Comparison of ENCODE assay signal across 12 cellular contexts in genomic region chr6:137763861-137764260, GRCh38.
"Had no signal": no experiment of that assay in that cellular context is flagged by ENCODE, and none has a peak within 500 bp of the region (broad histone marks: within the 10 kb centered on the region; RNA-seq: fewer than 3 reads in every experiment).

No MANE protein-coding gene starts in this region.

- H3K27me3 ChIP-seq: ascending aorta, right lobe of liver, stomach had no signal

- ATAC-seq: activated T-helper 17 cell treated with anti-CD3 and anti-CD28 coated beads, Interleukin-2, amount 50 U/mL, for 72 hours; right lobe of liver had no signal

- H3K4me1 ChIP-seq: ascending aorta, right lobe of liver, stomach had no signal

- H3K9me3 ChIP-seq: ascending aorta, right lobe of liver, thoracic aorta had no signal

- H3K36me3 ChIP-seq: ascending aorta, right lobe of liver, stomach, thoracic aorta had no signal

- H3K4me1 Mint-ChIP-seq: neural crest cell had no signal

- H3K4me3 ChIP-seq: ascending aorta, right lobe of liver, smooth muscle cell, stomach, thoracic aorta had no signal

- H3K4me3 Mint-ChIP-seq: activated naive CD4-positive, alpha-beta T cell treated with anti-CD3 and anti-CD28 coated beads, Interleukin-2, amount 10 ng/mL, durations not matched to agents 7 days and 5 days; activated T-helper 17 cell treated with anti-CD3 and anti-CD28 coated beads, Interleukin-2, amount 50 U/mL, for 72 hours; neural crest cell had no signal

- DNase-seq: activated CD4-positive, alpha-beta T cell treated with anti-CD3 and anti-CD28 coated beads for 1 hour; activated CD4-positive, alpha-beta T cell treated with anti-CD3 and anti-CD28 coated beads, Interleukin-2, amount 50 U/mL, for 48 hours; activated naive CD4-positive, alpha-beta T cell treated with anti-CD3 and anti-CD28 coated beads, Interleukin-2, amount 10 ng/mL, durations not matched to agents 7 days and 5 days; foreskin melanocyte; right lobe of liver; stomach had no signal

- H3K9me3 Mint-ChIP-seq: activated naive CD4-positive, alpha-beta T cell treated with anti-CD3 and anti-CD28 coated beads, Interleukin-2, amount 10 ng/mL, durations not matched to agents 7 days and 5 days had no signal

- H3K27me3 Mint-ChIP-seq: activated naive CD4-positive, alpha-beta T cell treated with anti-CD3 and anti-CD28 coated beads, Interleukin-2, amount 10 ng/mL, durations not matched to agents 7 days and 5 days; activated T-helper 17 cell treated with anti-CD3 and anti-CD28 coated beads, Interleukin-2, amount 50 U/mL, for 72 hours had no signal

- H3K27ac ChIP-seq: ascending aorta, right lobe of liver, stomach, thoracic aorta, VCaP had no signal

- H3K27ac Mint-ChIP-seq: activated naive CD4-positive, alpha-beta T cell treated with anti-CD3 and anti-CD28 coated beads, Interleukin-2, amount 10 ng/mL, durations not matched to agents 7 days and 5 days; activated T-helper 17 cell treated with anti-CD3 and anti-CD28 coated beads, Interleukin-2, amount 50 U/mL, for 72 hours had no signal
